ENCODE assay signal across 8 cellular contexts in the genomic region with DNA sequence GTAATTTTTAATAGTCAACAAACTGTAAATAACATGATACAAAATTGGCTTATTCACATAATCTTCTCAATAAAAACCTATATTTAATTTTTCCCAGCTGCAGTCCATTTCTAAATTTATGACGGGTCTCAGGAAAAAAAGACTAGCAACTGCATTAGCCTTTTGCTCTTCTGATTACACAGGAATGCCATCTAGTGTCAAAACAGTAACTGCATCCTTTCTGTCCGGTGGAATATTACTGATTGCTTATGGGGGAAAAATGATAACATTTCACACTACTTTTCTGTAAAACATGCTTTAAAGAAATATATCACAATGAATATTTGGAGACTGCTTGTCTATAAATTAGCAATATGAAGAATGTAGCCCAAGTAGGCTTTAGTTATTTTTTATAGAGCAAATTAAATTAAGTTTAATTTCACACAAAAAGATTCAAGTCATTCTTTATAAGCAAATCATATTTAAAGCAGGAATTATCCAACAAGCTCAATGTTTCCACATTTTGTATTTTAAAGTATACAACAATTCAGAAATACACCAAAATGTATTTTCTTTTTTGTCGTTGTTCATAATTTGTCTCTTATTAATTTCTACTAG.
A peak's percentile ranks its signal among the peaks of the same experiment; 100 is the strongest.
DNase-seq lines count a peak whose midpoint lies in the region; ATAC-seq, FAIRE-seq and TF ChIP-seq lines count a peak whose summit lies in the region.

No MANE protein-coding gene starts in this region.

- no peaks in the 10 kb centered on the region for H3K36me3 ChIP-seq in SU-DHL-6 (ENCODE audit: low read length)

- peaks cover 7% of the 10 kb centered on the region for H3K9me3 Mint-ChIP-seq in natural killer cell treated with Interleukin-12 subunit alpha and Interleukin-12 subunit beta and Interleukin-15 and Interleukin-18, amount 100 ng/mL, for 72 hours
- peaks cover 3% of the 10 kb centered on the region for H3K9me3 Mint-ChIP-seq in activated naive CD4-positive, alpha-beta T cell treated with anti-CD3 and anti-CD28 coated beads, Interleukin-2, amount 10 ng/mL, durations not matched to agents 7 days and 5 days

- ATAC-seq in natural killer cell treated with Interleukin-12 subunit alpha and Interleukin-12 subunit beta and Interleukin-15 and Interleukin-18, amount 100 ng/mL, for 72 hours: no peak

- H3K27me3 ChIP-seq in SU-DHL-6 (ENCODE audit: low read length): no peaks in the 10 kb centered on the region

- H3K4me2 ChIP-seq in SU-DHL-6 (ENCODE audit: low read depth, low read length, poor library complexity, severe bottlenecking): no peak overlapping the region

- no peaks in the 10 kb centered on the region for H4K20me1 ChIP-seq in SU-DHL-6 (ENCODE audit: low read depth, low read length)

- no peaks in the 10 kb centered on the region for H3F3A ChIP-seq in SU-DHL-6 (ENCODE audit: insufficient read depth)

- H3K9me2 ChIP-seq in SU-DHL-6 (replicated peaks; ENCODE audit: insufficient read depth, low read length): no peaks in the 10 kb centered on the region

- H3K4me3 Mint-ChIP-seq in natural killer cell treated with Interleukin-12 subunit alpha and Interleukin-12 subunit beta and Interleukin-15 and Interleukin-18, amount 100 ng/mL, for 72 hours: no peak overlapping the region
- no peak overlapping the region for H3K4me3 Mint-ChIP-seq in activated naive CD4-positive, alpha-beta T cell treated with anti-CD3 and anti-CD28 coated beads, Interleukin-2, amount 10 ng/mL, durations not matched to agents 7 days and 5 days

- no peak overlapping the region for H3K9ac ChIP-seq in SU-DHL-6 (ENCODE audit: low read length)

- H3K27me3 Mint-ChIP-seq in natural killer cell treated with Interleukin-12 subunit alpha and Interleukin-12 subunit beta and Interleukin-15 and Interleukin-18, amount 100 ng/mL, for 72 hours: no peaks in the 10 kb centered on the region
- H3K27me3 Mint-ChIP-seq in activated naive CD4-positive, alpha-beta T cell treated with anti-CD3 and anti-CD28 coated beads, Interleukin-2, amount 10 ng/mL, durations not matched to agents 7 days and 5 days: no peaks in the 10 kb centered on the region

- peak; percentile 68 for FAIRE-seq in D721Med (lab: Jason Lieb, UNC)

- H3K9me3 ChIP-seq in SU-DHL-6 (ENCODE audit: insufficient read depth, low read length): no peaks in the 10 kb centered on the region

- DNase-seq in D721Med (ENCODE audit: insufficient read length, low spot score): no peak
- DNase-seq in M059J (ENCODE audit: low read depth): peak; percentile 16
- peak; percentile 23 for DNase-seq in kidney tubule cell (ENCODE audit: low spot score)
- no peak for DNase-seq in natural killer cell treated with Interleukin-12 subunit alpha and Interleukin-12 subunit beta and Interleukin-15 and Interleukin-18, amount 100 ng/mL, for 72 hours (ENCODE audit: low spot score)
- DNase-seq in effector CD8-positive, alpha-beta T cell (lab: John Stamatoyannopoulos, UW): no peak
- DNase-seq in activated naive CD4-positive, alpha-beta T cell treated with anti-CD3 and anti-CD28 coated beads, Interleukin-2, amount 10 ng/mL, durations not matched to agents 7 days and 5 days: no peak
- DNase-seq in NK-92 (lab: John Stamatoyannopoulos, UW; ENCODE audit: unreplicated experiment): no peak

- peak overlapping the region; percentile 36 for H2AFZ ChIP-seq in SU-DHL-6 (ENCODE audit: low read depth, low read length, severe bottlenecking)

- TF ChIP-seq CTCF in D721Med (IDR thresholded peaks at IDR 0.05; ENCODE audit: insufficient read depth, missing control alignments): peak; percentile 62
- TF ChIP-seq CTCF in SU-DHL-6 (IDR thresholded peaks at IDR 0.05; ENCODE audit: insufficient read depth, low read length, poor library complexity, severe bottlenecking): peak; percentile 55

- no peak overlapping the region for H3K27ac Mint-ChIP-seq in natural killer cell treated with Interleukin-12 subunit alpha and Interleukin-12 subunit beta and Interleukin-15 and Interleukin-18, amount 100 ng/mL, for 72 hours
- H3K27ac Mint-ChIP-seq in activated naive CD4-positive, alpha-beta T cell treated with anti-CD3 and anti-CD28 coated beads, Interleukin-2, amount 10 ng/mL, durations not matched to agents 7 days and 5 days: no peak overlapping the region

- CTCF ChIA-PET in activated naive CD4-positive, alpha-beta T cell treated with anti-CD3 and anti-CD28 coated beads, Interleukin-2, amount 10 ng/mL, durations not matched to agents 7 days and 5 days (lab: Charles Lee): no interaction called here

- H3K4me3 ChIP-seq in SU-DHL-6 (ENCODE audit: insufficient read depth, low read length, poor library complexity, severe bottlenecking): no peak overlapping the region

- H3K36me3 Mint-ChIP-seq in natural killer cell treated with Interleukin-12 subunit alpha and Interleukin-12 subunit beta and Interleukin-15 and Interleukin-18, amount 100 ng/mL, for 72 hours: no peaks in the 10 kb centered on the region
- H3K36me3 Mint-ChIP-seq in activated naive CD4-positive, alpha-beta T cell treated with anti-CD3 and anti-CD28 coated beads, Interleukin-2, amount 10 ng/mL, durations not matched to agents 7 days and 5 days: no peaks in the 10 kb centered on the region

- H3K27ac ChIP-seq in SU-DHL-6 (ENCODE audit: low read depth, low read length): no peak overlapping the region

- H3K79me2 ChIP-seq in SU-DHL-6 (ENCODE audit: insufficient read depth, low read length): no peaks in the 10 kb centered on the region

- no peaks in the 10 kb centered on the region for H3K4me1 Mint-ChIP-seq in natural killer cell treated with Interleukin-12 subunit alpha and Interleukin-12 subunit beta and Interleukin-15 and Interleukin-18, amount 100 ng/mL, for 72 hours (ENCODE audit: low read depth in 2 of 2)
- no peaks in the 10 kb centered on the region for H3K4me1 Mint-ChIP-seq in activated naive CD4-positive, alpha-beta T cell treated with anti-CD3 and anti-CD28 coated beads, Interleukin-2, amount 10 ng/mL, durations not matched to agents 7 days and 5 days

Comparison
In these comparisons a context has a peak if more than half of its experiments do, and no peak if none do; other contexts are left out.
1. DNase-seq: peak in M059J (single experiment) and kidney tubule cell (single experiment); none in D721Med (single experiment), natural killer cell treated with Interleukin-12 subunit alpha and Interleukin-12 subunit beta and Interleukin-15 and Interleukin-18, amount 100 ng/mL, for 72 hours (single experiment), effector CD8-positive, alpha-beta T cell (single experiment), activated naive CD4-positive, alpha-beta T cell treated with anti-CD3 and anti-CD28 coated beads, Interleukin-2, amount 10 ng/mL, durations not matched to agents 7 days and 5 days (single experiment) and NK-92 (single experiment).